21 cellular contexts compared by ENCODE assay signal in genomic region chr9:112894031-112894430, GRCh38. TPM values are rescaled to one million over a fixed set of nuclear protein-coding genes. Genes with fewer than 3 reads are reported as not detected.
A peak's percentile ranks its signal among the peaks of the same experiment; 100 is the strongest.
DNase-seq lines count a peak whose midpoint lies in the region; ATAC-seq and TF ChIP-seq lines count a peak whose summit lies in the region.
"Had no signal": no experiment of that assay in that cellular context is flagged by ENCODE, and none has a peak within 500 bp of the region (broad histone marks: within the 10 kb centered on the region; RNA-seq: fewer than 3 reads in every experiment).

No MANE protein-coding gene starts in this region.

- CTCF ChIA-PET in PC-3 (lab: Charles Lee): interaction anchor here (1.3 kb wide), 1 partner anchor 9 kb away, joined by 4 read pairs; no protein-coding TSS in a partner anchor

- no peaks in the 10 kb centered on the region for H4K20me1 ChIP-seq in PC-3 (ENCODE audit: low read length)

- DNase-seq in HT1080 (ENCODE audit: low read depth): peak; percentile 45
- peak; percentile 68 for DNase-seq in PC-3
- DNase-seq in fibroblast of peridontal ligament (ENCODE audit: extremely low read depth): peak; percentile 43
- DNase-seq in stromal cell of bone marrow (ENCODE audit: low read depth): peak; percentile 41
- no peak for DNase-seq in NAMALWA (ENCODE audit: low spot score)
- DNase-seq in NCI-H748 treated with DMSO at 0.1 percent for 48 hours (lab: John Stamatoyannopoulos, UW): no peak
- DNase-seq: activated CD4-positive, alpha-beta T cell treated with anti-CD3 and anti-CD28 coated beads, Interleukin-2, amount 10 ng/mL, durations not matched to agents 24 days and 14 days; activated naive CD4-positive, alpha-beta T cell treated with Interleukin-2 at 50 U/mL for 16 hours; DMS 273 treated with DMSO at 0.1 percent for 48 hours; dorsolateral prefrontal cortex; esophagus squamous epithelium; left ventricle myocardium inferior; NCI-H1694 treated with DMSO at 0.1 percent for 48 hours; NCI-H510A; pancreas; stimulated activated CD4-positive, alpha-beta T cell treated with anti-CD3 and anti-CD28 coated beads, Interleukin-4, amount 100 ng/mL, for 1 hour; stimulated activated CD8-positive, alpha-beta memory T cell treated with anti-CD3 and anti-CD28 coated beads, Interleukin-4, amount 100 ng/mL, for 48 hours had no signal

- no peaks in the 10 kb centered on the region for H3F3A ChIP-seq in PC-3 (ENCODE audit: low read length, unreplicated experiment)

- intact Hi-C loops in PC-3 (cut with micrococcal nuclease): loop anchor here (1.0 kb wide), 1 partner anchor 24 kb away; no protein-coding TSS in a partner anchor

- H3K4me1 ChIP-seq in PC-3 (ENCODE audit: insufficient read depth, low read length): peaks cover 15% of the 10 kb centered on the region

- 0 out of 2 replicates have a peak overlapping the region, but pooled peaks have one; percentile 30 for H2AFZ ChIP-seq in PC-3 (ENCODE audit: low read length)

- no peak overlapping the region for H3K4me3 ChIP-seq in PC-3 (ENCODE audit: low read length)
- H3K4me3 ChIP-seq: dorsolateral prefrontal cortex, esophagus squamous epithelium, left ventricle myocardium inferior, pancreas had no signal

- no peaks in the 10 kb centered on the region for H3K79me2 ChIP-seq in PC-3 (ENCODE audit: low read length)

- POLR2A ChIA-PET in PC-3 (lab: Charles Lee; ENCODE audit: unreplicated experiment): interaction anchor here (0.7 kb wide), 1 partner anchor 24 kb away, joined by 4 read pairs; no protein-coding TSS in a partner anchor

- no peaks in the 10 kb centered on the region for H3K36me3 ChIP-seq in PC-3 (ENCODE audit: low read depth, low read length)
- H3K36me3 ChIP-seq: esophagus squamous epithelium, left ventricle myocardium inferior, pancreas had no signal

- no TSS peak for BruUV-seq in PC-3 (replicated peaks; lab: Mats Ljungman, UMichigan)

- H3K9me2 ChIP-seq in PC-3 (replicated peaks; ENCODE audit: low read length): no peaks in the 10 kb centered on the region

- ATAC-seq in PC-3: peak; percentile 51
- no peak for ATAC-seq in HG03439 (IDR thresholded peaks at IDR 0.05; ENCODE audit: unreplicated experiment)

- H3K27ac ChIP-seq in PC-3 (ENCODE audit: low read length): peak overlapping the region; percentile 56
- H3K27ac ChIP-seq: dorsolateral prefrontal cortex, KMS-11, left ventricle myocardium inferior, pancreas had no signal

- TF ChIP-seq CTCF in PC-3 (conservative IDR thresholded peaks at IDR 0.05; ENCODE audit: low read depth, low read length): no peak

- H3K27me3 ChIP-seq in PC-3 (ENCODE audit: low read length): no peaks in the 10 kb centered on the region
- H3K27me3 ChIP-seq: pancreas had no signal

- H3K9ac ChIP-seq in PC-3 (ENCODE audit: low read length): 0 out of 2 replicates have a peak overlapping the region, but pooled peaks have one; percentile 21
- H3K9ac ChIP-seq: KMS-11 had no signal

- no peaks in the 10 kb centered on the region for H3K9me3 ChIP-seq in PC-3 (ENCODE audit: low read length)
- H3K9me3 ChIP-seq: esophagus squamous epithelium, left ventricle myocardium inferior, pancreas had no signal

- H3K4me2 ChIP-seq in PC-3 (ENCODE audit: low read length): 0 out of 2 replicates have a peak overlapping the region, but pooled peaks have one; percentile 31
- H3K4me2 ChIP-seq: KMS-11 had no signal

RNA-seq across cellular contexts. Expression of gene SLC46A2, which starts 3.4 kb away (rescaled TPM):
- total RNA-seq in HT1080 (2014; rRNA removed; shearing (Covaris generic)): not detected in 2 replicates
- not detected in 2 replicates for polyA plus RNA-seq in HT1080 (2015; cell fraction: cytosol; rRNA removed)
- not detected in 2 replicates for polyA plus RNA-seq in HT1080 (2015; cell fraction: nucleus; rRNA removed)
- total RNA-seq in PC-3 (2014; rRNA removed): not detected in 2 replicates
- total RNA-seq: activated CD4-positive, alpha-beta T cell treated with anti-CD3 and anti-CD28 coated beads, Interleukin-2, amount 10 ng/mL, durations not matched to agents 24 days and 14 days; left ventricle myocardium inferior; temporal lobe had no signal
- polyA plus RNA-seq: BJ, pancreas had no signal

Comparison
In these comparisons a context has a peak if more than half of its experiments do, and no peak if none do; other contexts are left out.
1. DNase-seq: peak in HT1080 (single experiment), PC-3 (single experiment), fibroblast of peridontal ligament (single experiment) and stromal cell of bone marrow (single experiment); none in NAMALWA (single experiment) and NCI-H748 treated with DMSO at 0.1 percent for 48 hours (single experiment).